10 cellular contexts compared by ENCODE assay signal in the genomic region with DNA sequence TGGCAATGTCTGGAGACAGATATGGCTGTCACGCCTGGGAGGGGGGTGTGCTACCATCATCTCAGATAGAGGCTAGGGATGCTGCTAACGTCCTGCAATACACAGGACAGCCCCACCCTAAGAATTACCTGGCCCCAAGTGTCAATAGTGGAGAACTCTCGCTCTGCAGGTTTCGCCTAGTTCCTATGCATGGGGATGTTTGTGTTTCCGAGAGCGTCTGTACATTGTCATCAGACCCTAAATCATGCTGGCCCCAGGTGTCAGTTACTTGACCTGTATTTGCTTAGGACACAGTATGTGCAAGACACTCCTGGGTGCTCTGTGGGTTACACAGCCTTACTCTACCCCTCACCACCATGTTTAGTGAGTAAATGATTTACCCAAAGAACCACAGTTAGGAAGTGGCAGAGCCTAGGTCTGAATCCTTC.
DNase-seq lines count a peak whose midpoint lies in the region; ATAC-seq and TF ChIP-seq lines count a peak whose summit lies in the region.
"Had no signal": no experiment of that assay in that cellular context is flagged by ENCODE, and none has a peak within 500 bp of the region (broad histone marks: within the 10 kb centered on the region; RNA-seq: fewer than 3 reads in every experiment).

No MANE protein-coding gene starts in this region.

- intact Hi-C loops in CD4-positive, alpha-beta T cell (cut with DNase I, micrococcal nuclease): no loop called here
- intact Hi-C loops in activated T-helper 1 cell treated with anti-CD3 and anti-CD28 coated beads, Interleukin-12 subunit alpha, Interleukin-12 subunit beta, Interleukin-2, Interleukin-4 antibody, amounts not matched to agents 30 ng/mL and 10 ng/mL and 1 ng/mL, durations not matched to agents 14 hours and 24 hours and 36 hours (cut with micrococcal nuclease): no loop called here

- no peak overlapping the region for H3K4me3 Mint-ChIP-seq in CD4-positive, alpha-beta T cell
- no peak overlapping the region for H3K4me3 Mint-ChIP-seq in activated T-helper 1 cell treated with anti-CD3 and anti-CD28 coated beads, Interleukin-12 subunit alpha, Interleukin-12 subunit beta, Interleukin-2, Interleukin-4 antibody, amounts not matched to agents 30 ng/mL and 10 ng/mL and 1 ng/mL, durations not matched to agents 14 hours and 24 hours and 36 hours

- no peaks in the 10 kb centered on the region for H3K9me3 ChIP-seq in CD4-positive, alpha-beta T cell (ENCODE audit: control insufficient read depth, low read length)
- H3K9me3 ChIP-seq: BE2C had no signal

- CTCF ChIA-PET in CD4-positive, alpha-beta T cell (lab: Charles Lee): no interaction called here

- no peaks in the 10 kb centered on the region for H3K9me3 Mint-ChIP-seq in CD4-positive, alpha-beta T cell
- no peaks in the 10 kb centered on the region for H3K9me3 Mint-ChIP-seq in activated T-helper 1 cell treated with anti-CD3 and anti-CD28 coated beads, Interleukin-12 subunit alpha, Interleukin-12 subunit beta, Interleukin-2, Interleukin-4 antibody, amounts not matched to agents 30 ng/mL and 10 ng/mL and 1 ng/mL, durations not matched to agents 14 hours and 24 hours and 36 hours

- H3K27ac Mint-ChIP-seq in CD4-positive, alpha-beta T cell: peak overlapping the region; percentile 24
- H3K27ac Mint-ChIP-seq in activated T-helper 1 cell treated with anti-CD3 and anti-CD28 coated beads, Interleukin-12 subunit alpha, Interleukin-12 subunit beta, Interleukin-2, Interleukin-4 antibody, amounts not matched to agents 30 ng/mL and 10 ng/mL and 1 ng/mL, durations not matched to agents 14 hours and 24 hours and 36 hours: no peak overlapping the region

- POLR2A ChIA-PET in CD4-positive, alpha-beta T cell (lab: Charles Lee): no interaction called here

- no peaks in the 10 kb centered on the region for H3K36me3 Mint-ChIP-seq in CD4-positive, alpha-beta T cell (ENCODE audit: low read depth)
- H3K36me3 Mint-ChIP-seq in activated T-helper 1 cell treated with anti-CD3 and anti-CD28 coated beads, Interleukin-12 subunit alpha, Interleukin-12 subunit beta, Interleukin-2, Interleukin-4 antibody, amounts not matched to agents 30 ng/mL and 10 ng/mL and 1 ng/mL, durations not matched to agents 14 hours and 24 hours and 36 hours (ENCODE audit: low read depth): no peaks in the 10 kb centered on the region

- H3K27me3 ChIP-seq in CD4-positive, alpha-beta T cell (ENCODE audit: control insufficient read depth, insufficient read depth, low read length): no peaks in the 10 kb centered on the region
- H3K27me3 ChIP-seq: BE2C had no signal

- no peaks in the 10 kb centered on the region for H3K27me3 Mint-ChIP-seq in CD4-positive, alpha-beta T cell
- H3K27me3 Mint-ChIP-seq in activated T-helper 1 cell treated with anti-CD3 and anti-CD28 coated beads, Interleukin-12 subunit alpha, Interleukin-12 subunit beta, Interleukin-2, Interleukin-4 antibody, amounts not matched to agents 30 ng/mL and 10 ng/mL and 1 ng/mL, durations not matched to agents 14 hours and 24 hours and 36 hours (ENCODE audit: insufficient read depth): no peaks in the 10 kb centered on the region

- ATAC-seq in CD4-positive, alpha-beta T cell (ENCODE audit: poor library complexity): no peak
- ATAC-seq in GM19452 (IDR thresholded peaks at IDR 0.05; ENCODE audit: unreplicated experiment) (peak; percentile 77), HG03159 (IDR thresholded peaks at IDR 0.05; ENCODE audit: unreplicated experiment) (peak; percentile 69), HG02870 (IDR thresholded peaks at IDR 0.05; ENCODE audit: unreplicated experiment) (no peak)

- H3K27ac ChIP-seq in CD4-positive, alpha-beta T cell (ENCODE audit: low read depth, low read length): no peak overlapping the region

- no peak for DNase-seq in CD4-positive, alpha-beta T cell
- DNase-seq in kidney tubule cell (ENCODE audit: low spot score): peak; percentile 84
- DNase-seq in activated T-helper 1 cell treated with anti-CD3 and anti-CD28 coated beads, Interleukin-12 subunit alpha, Interleukin-12 subunit beta, Interleukin-2, Interleukin-4 antibody, amounts not matched to agents 30 ng/mL and 10 ng/mL and 1 ng/mL, durations not matched to agents 14 hours and 24 hours and 36 hours (ENCODE audit: low spot score): no peak
- no peak for DNase-seq in stimulated activated naive CD4-positive, alpha-beta T cell treated with Interleukin-2 at 50 U/mL for 16 hours (lab: John Stamatoyannopoulos, UW)
- DNase-seq in stimulated activated CD8-positive, alpha-beta memory T cell treated with anti-CD3 and anti-CD28 coated beads, Interleukin-4, amount 100 ng/mL, for 48 hours: no peak
- DNase-seq: BE2C, NCI-H1092 treated with DMSO at 0.1 percent for 48 hours had no signal

- H3K4me1 Mint-ChIP-seq in CD4-positive, alpha-beta T cell (ENCODE audit: low read depth): peaks cover 69% of the 10 kb centered on the region
- peaks cover 40% of the 10 kb centered on the region for H3K4me1 Mint-ChIP-seq in activated T-helper 1 cell treated with anti-CD3 and anti-CD28 coated beads, Interleukin-12 subunit alpha, Interleukin-12 subunit beta, Interleukin-2, Interleukin-4 antibody, amounts not matched to agents 30 ng/mL and 10 ng/mL and 1 ng/mL, durations not matched to agents 14 hours and 24 hours and 36 hours (ENCODE audit: low read depth)

- TF ChIP-seq CTCF in CD4-positive, alpha-beta T cell (IDR thresholded peaks at IDR 0.05): no peak

Comparison
In these comparisons a context has a peak if more than half of its experiments do, and no peak if none do; other contexts are left out.
1. ATAC-seq: peak in GM19452 (single experiment) and HG03159 (single experiment); none in CD4-positive, alpha-beta T cell (single experiment) and HG02870 (single experiment).